ENCODE assay signal across 8 cellular contexts in the genomic region with DNA sequence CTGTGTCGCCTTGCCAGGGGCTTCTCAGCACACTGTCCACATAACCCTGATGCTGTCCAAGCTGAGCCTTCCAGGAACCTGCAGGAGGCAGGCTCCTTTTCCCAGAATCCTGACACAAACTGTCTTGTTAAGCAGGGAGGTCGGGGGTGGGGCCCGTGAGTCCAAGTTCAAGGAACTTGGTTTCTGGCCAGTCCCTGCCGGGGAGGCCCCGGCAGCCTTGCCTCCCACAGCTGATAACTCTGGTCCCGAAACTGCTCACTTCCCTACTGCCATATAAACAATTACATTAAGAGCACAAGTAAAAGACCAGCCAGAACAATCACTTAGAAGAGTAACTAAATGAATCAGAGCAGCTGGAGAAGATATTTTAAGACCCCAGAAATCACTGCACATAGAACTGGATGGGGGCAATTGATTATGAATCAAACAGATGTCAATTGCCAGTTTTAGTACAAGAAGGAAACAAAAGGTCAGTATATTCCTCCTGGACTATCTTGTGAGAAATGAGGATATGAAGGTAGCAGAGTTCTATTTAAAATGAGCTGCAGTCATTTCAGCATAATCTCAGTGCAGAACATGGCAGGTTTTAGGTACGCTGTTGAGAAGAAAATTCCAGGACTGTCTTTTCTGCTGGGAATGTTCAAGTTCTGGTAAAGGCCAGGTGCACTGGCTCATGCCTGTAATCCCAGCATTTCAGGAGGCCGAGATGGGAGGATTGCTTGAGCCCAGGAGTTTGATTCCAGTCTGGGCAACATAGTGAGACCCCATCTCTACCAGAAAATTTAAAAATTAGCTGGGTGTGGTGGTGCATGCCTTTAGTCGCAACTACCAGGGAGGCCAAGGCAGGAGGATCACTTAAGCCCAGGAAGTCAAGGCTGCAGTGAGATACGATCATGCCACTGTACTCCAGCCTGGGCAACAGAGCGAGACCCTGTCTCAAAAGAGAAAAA.
A peak's percentile ranks its signal among the peaks of the same experiment; 100 is the strongest.
DNase-seq lines count a peak whose midpoint lies in the region; ATAC-seq and TF ChIP-seq lines count a peak whose summit lies in the region.

No MANE protein-coding gene starts in this region.

- TF ChIP-seq CTCF in nephron (IDR thresholded peaks at IDR 0.05; ENCODE audit: unreplicated experiment in 3 of 3) = no peak
- no peak for TF ChIP-seq CTCF in suprapubic skin (IDR thresholded peaks at IDR 0.05)

- H3K4me1 ChIP-seq in suprapubic skin = peaks cover 3% of the 10 kb centered on the region

- H3K4me3 ChIP-seq in suprapubic skin = no peak overlapping the region

- no peaks in the 10 kb centered on the region for H3K27me3 ChIP-seq in suprapubic skin

- peak overlapping the region; percentile 59 to 66 (median 61) for H3K27ac Mint-ChIP-seq in nephron

- peaks cover 16% of the 10 kb centered on the region for H3K4me1 Mint-ChIP-seq in nephron

- WGBS in suprapubic skin = 60% methylated on average over 11 of the region's 11 CpGs

- no peaks in the 10 kb centered on the region for H3K9me3 Mint-ChIP-seq in nephron

- TF ChIP-seq EP300 in suprapubic skin (IDR thresholded peaks at IDR 0.05) = no peak

- DNase-seq in C1 segment of cervical spinal cord (lab: John Stamatoyannopoulos, UW) = peak in 9 of 14 donors; percentile 18 to 83 (median 44)
- peak; percentile 68 for DNase-seq in dermis blood vessel endothelial cell
- DNase-seq in suprapubic skin (ENCODE audit: low spot score in 2 of 2) = no peak
- DNase-seq in D341Med (ENCODE audit: low spot score) = no peak
- no peak for DNase-seq in DMS79 treated with DMSO at 0.1 percent for 48 hours (lab: John Stamatoyannopoulos, UW)

- peaks cover 8% of the 10 kb centered on the region for H3K27me3 Mint-ChIP-seq in nephron (ENCODE audit: low read depth)

- H3K27ac ChIP-seq in suprapubic skin = no peak overlapping the region

- H3K36me3 ChIP-seq in suprapubic skin = no peaks in the 10 kb centered on the region

- H3K4me3 Mint-ChIP-seq in nephron = no peak overlapping the region

- H3K36me3 Mint-ChIP-seq in nephron (ENCODE audit: low read depth) = no peaks in the 10 kb centered on the region

- no peaks in the 10 kb centered on the region for H3K9me3 ChIP-seq in suprapubic skin

- ATAC-seq in GM19455 (IDR thresholded peaks at IDR 0.05; ENCODE audit: unreplicated experiment) (peak; percentile 93), HG03354 (IDR thresholded peaks at IDR 0.05; ENCODE audit: poor library complexity, severe bottlenecking, unreplicated experiment) (peak; percentile 95)

- TF ChIP-seq POLR2A in suprapubic skin (IDR thresholded peaks at IDR 0.05) = no peak

Comparison
In these comparisons a context has a peak if more than half of its experiments do, and no peak if none do; other contexts are left out.
1. DNase-seq: peak in C1 segment of cervical spinal cord (9 of 14) and dermis blood vessel endothelial cell (single experiment); none in suprapubic skin (0 of 2), D341Med (single experiment) and DMS79 treated with DMSO at 0.1 percent for 48 hours (single experiment).